11 cellular contexts compared by ENCODE assay signal in genomic region chr2:30362468-30363081, GRCh38.
A peak's percentile ranks its signal among the peaks of the same experiment; 100 is the strongest.
DNase-seq lines count a peak whose midpoint lies in the region; ATAC-seq and TF ChIP-seq lines count a peak whose summit lies in the region.
"Had no signal": no experiment of that assay in that cellular context is flagged by ENCODE, and none has a peak within 500 bp of the region (broad histone marks: within the 10 kb centered on the region; RNA-seq: fewer than 3 reads in every experiment).

No MANE protein-coding gene starts in this region.

- TF ChIP-seq CTCF in choroid plexus epithelial cell (conservative IDR thresholded peaks at IDR 0.05; ENCODE audit: low read depth, low read length) (no peak), nephron progenitor cell (IDR thresholded peaks at IDR 0.05) (no peak)

- DNase-seq in AG20443 (ENCODE audit: low spot score) (peak; percentile 60), HT1080 (ENCODE audit: low read depth) (peak; percentile 29), choroid plexus epithelial cell (ENCODE audit: low read depth) (peak; percentile 16), nephron progenitor cell (no peak), T-helper 1 cell (no peak)
- DNase-seq in activated CD4-positive, alpha-beta T cell treated with anti-CD3 and anti-CD28 coated beads for 4 hours, result no peak
- no peak for DNase-seq in stimulated activated CD4-positive, alpha-beta T cell treated with anti-CD3 and anti-CD28 coated beads, Interleukin-4, amount 100 ng/mL, for 1 hour
- DNase-seq: activated CD8-positive, alpha-beta memory T cell treated with anti-CD3 and anti-CD28 coated beads, Interleukin-2, amount 50 U/mL, for 4 hours; endodermal cell had no signal

- H3K27me3 Mint-ChIP-seq in nephron progenitor cell (ENCODE audit: low read depth, poor library complexity), result peaks cover 16% of the 10 kb centered on the region

- no peak for ATAC-seq in HG02840 (IDR thresholded peaks at IDR 0.05; ENCODE audit: low FRiP score, unreplicated experiment)

- no peak overlapping the region for H3K4me3 Mint-ChIP-seq in nephron progenitor cell
- H3K4me3 Mint-ChIP-seq: endodermal cell, mesothelial cell of epicardium had no signal

- no peak overlapping the region for H3K4me3 ChIP-seq in choroid plexus epithelial cell (ENCODE audit: low read depth, low read length)

- H3K9me3 Mint-ChIP-seq in nephron progenitor cell, result no peaks in the 10 kb centered on the region
- H3K9me3 Mint-ChIP-seq: endodermal cell, mesothelial cell of epicardium had no signal

- H3K27ac Mint-ChIP-seq in nephron progenitor cell, result peak overlapping the region; percentile 25
- H3K27ac Mint-ChIP-seq: endodermal cell, mesothelial cell of epicardium had no signal

- H3K4me1 Mint-ChIP-seq in nephron progenitor cell, result peaks cover 19% of the 10 kb centered on the region

- no peaks in the 10 kb centered on the region for H3K36me3 Mint-ChIP-seq in nephron progenitor cell (ENCODE audit: low read depth)
- H3K36me3 Mint-ChIP-seq: mesothelial cell of epicardium had no signal

Comparison
In these comparisons a context has a peak if more than half of its experiments do, and no peak if none do; other contexts are left out.
1. DNase-seq: peak in AG20443 (single experiment), HT1080 (single experiment) and choroid plexus epithelial cell (single experiment); none in nephron progenitor cell (single experiment), T-helper 1 cell (0 of 5), activated CD4-positive, alpha-beta T cell treated with anti-CD3 and anti-CD28 coated beads for 4 hours (0 of 2) and stimulated activated CD4-positive, alpha-beta T cell treated with anti-CD3 and anti-CD28 coated beads, Interleukin-4, amount 100 ng/mL, for 1 hour (single experiment).